ENCODE assay signal across 19 cellular contexts in genomic region chr12:26608706-26609105, GRCh38.
DNase-seq lines count a peak whose midpoint lies in the region; ATAC-seq, FAIRE-seq and TF ChIP-seq lines count a peak whose summit lies in the region.
"Had no signal": no experiment of that assay in that cellular context is flagged by ENCODE, and none has a peak within 500 bp of the region (broad histone marks: within the 10 kb centered on the region; RNA-seq: fewer than 3 reads in every experiment).

No MANE protein-coding gene starts in this region.

- FAIRE-seq in GM12878 (lab: Jason Lieb, UNC): no peak
- FAIRE-seq: A549, K562, RCC 7860 had no signal

- TF ChIP-seq RAD21 in GM12878 (IDR thresholded peaks at IDR 0.05; ENCODE audit: insufficient read depth, low read depth, low read length): no peak

- no peak overlapping the region for H3K27ac ChIP-seq in GM12878 (ENCODE audit: control insufficient read depth, insufficient read depth)
- H3K27ac ChIP-seq in substantia nigra (ENCODE audit: low read depth, low read length, poor library complexity, severe bottlenecking): peak overlapping the region; percentile 97
- H3K27ac ChIP-seq: A549 had no signal

- intact Hi-C loops in GM12878 (cut with micrococcal nuclease; ENCODE audit: unreplicated experiment): no loop called here

- H3K27me3 ChIP-seq in GM12878 (replicated peaks in 1 of 2; ENCODE audit: control insufficient read depth in 2 of 2, insufficient read depth in 2 of 2, low read length in 1 of 2): no peaks in the 10 kb centered on the region

- ATAC-seq in GM12878: peak; percentile 34; the same call in 1 of the 3 replicates
- ATAC-seq in stimulated activated effector memory CD8-positive, alpha-beta T cell treated with anti-CD3 and anti-CD28 coated beads, Interleukin-12 subunit alpha, Interleukin-12 subunit beta, amount 100 ng/mL, for 72 hours: no peak
- no peak for ATAC-seq in GM21515 (IDR thresholded peaks at IDR 0.05; ENCODE audit: unreplicated experiment)
- ATAC-seq: A549, HCT116, K562, Right ventricle myocardium inferior had no signal

- no peak overlapping the region for H3K9ac ChIP-seq in GM12878 (ENCODE audit: control insufficient read depth, insufficient read depth, low read length)

- no peaks in the 10 kb centered on the region for H3K4me1 ChIP-seq in GM12878 (ENCODE audit: control insufficient read depth, insufficient read depth, low read length)
- H3K4me1 ChIP-seq: A549 had no signal

- no peak overlapping the region for H3K4me2 ChIP-seq in GM12878 (ENCODE audit: control insufficient read depth, insufficient read depth)
- H3K4me2 ChIP-seq: A549 had no signal

- H3K9me3 ChIP-seq in GM12878 (replicated peaks; ENCODE audit: control insufficient read depth, insufficient read depth, low read length): no peaks in the 10 kb centered on the region
- H3K9me3 ChIP-seq: A549 had no signal

- POLR2A ChIA-PET in GM12878 (lab: Charles Lee): no interaction called here

- H2AFZ ChIP-seq in GM12878 (ENCODE audit: control insufficient read depth, low read depth, low read length): no peak overlapping the region

- H3K36me3 Mint-ChIP-seq in stimulated activated effector memory CD8-positive, alpha-beta T cell treated with anti-CD3 and anti-CD28 coated beads, Interleukin-12 subunit alpha, Interleukin-12 subunit beta, amount 100 ng/mL, for 72 hours: no peaks in the 10 kb centered on the region

- no peak overlapping the region for H3K4me3 Mint-ChIP-seq in stimulated activated effector memory CD8-positive, alpha-beta T cell treated with anti-CD3 and anti-CD28 coated beads, Interleukin-12 subunit alpha, Interleukin-12 subunit beta, amount 100 ng/mL, for 72 hours
- H3K4me3 Mint-ChIP-seq: CD14-positive monocyte had no signal

- DNase-seq in EH (ENCODE audit: low read depth) (peak; percentile 20), GM12878 (ENCODE audit: low read depth, low spot score) (no peak), fibroblast of peridontal ligament (ENCODE audit: extremely low read depth) (peak; percentile 65), substantia nigra (lab: John Stamatoyannopoulos, UW) (no peak), LoVo (ENCODE audit: low spot score) (no peak)
- DNase-seq in stimulated activated effector memory CD8-positive, alpha-beta T cell treated with anti-CD3 and anti-CD28 coated beads, Interleukin-12 subunit alpha, Interleukin-12 subunit beta, amount 100 ng/mL, for 72 hours (ENCODE audit: low spot score in 2 of 2): no peak
- DNase-seq: DMS79 treated with DMSO at 0.1 percent for 48 hours; GOT3; NCI-H1105 treated with DMSO at 0.1 percent for 48 hours; NCI-H1694; NCI-H2081 treated with DMSO at 0.1 percent for 48 hours; NK-92 treated with Interleukin-12 subunit alpha and Interleukin-12 subunit beta, amount 100 ng/mL, for 24 hours had no signal

- RAD21 ChIA-PET in GM12878 (lab: Charles Lee; ENCODE audit: unreplicated experiment): no interaction called here

- SMC1A ChIA-PET in GM12878 (lab: Charles Lee; ENCODE audit: uncharacterized antibody, unreplicated experiment): no interaction called here

- in situ Hi-C loops in GM12878 (cut with MboI): no loop called here

- H3K36me3 ChIP-seq in GM12878 (ENCODE audit: control insufficient read depth in 2 of 2, insufficient read depth in 2 of 2, low read length in 1 of 2): peaks cover 0 to 6% of the 10 kb centered on the region in 2 experiments; a peak in 3 of 4 replicates

- BruUV-seq in GM12878 (replicated peaks; lab: Mats Ljungman, UMichigan): no TSS peak

- WGBS in GM12878 (ENCODE audit: insufficient coverage, insufficient replicate concordance, low lambda C conversion rate, missing lambda C conversion rate): 97% methylated on average over 2 of the region's 2 CpGs

- H3K9me3 Mint-ChIP-seq in stimulated activated effector memory CD8-positive, alpha-beta T cell treated with anti-CD3 and anti-CD28 coated beads, Interleukin-12 subunit alpha, Interleukin-12 subunit beta, amount 100 ng/mL, for 72 hours: no peaks in the 10 kb centered on the region
- H3K9me3 Mint-ChIP-seq: CD14-positive monocyte had no signal

- no peak overlapping the region for H3K27ac Mint-ChIP-seq in stimulated activated effector memory CD8-positive, alpha-beta T cell treated with anti-CD3 and anti-CD28 coated beads, Interleukin-12 subunit alpha, Interleukin-12 subunit beta, amount 100 ng/mL, for 72 hours
- H3K27ac Mint-ChIP-seq: CD14-positive monocyte had no signal

- TF ChIP-seq POLR2A in GM12878 (IDR thresholded peaks at IDR 0.05; ENCODE audit: low read depth, low read length): no peak

- H3K79me2 ChIP-seq in GM12878 (ENCODE audit: control insufficient read depth, insufficient read depth, low read length): no peaks in the 10 kb centered on the region

- no peak for TF ChIP-seq CTCF in GM12878 (IDR thresholded peaks at IDR 0.05 in 2 of 3, conservative IDR thresholded peaks at IDR 0.05 in 1 of 3; ENCODE audit: control insufficient read depth in 2 of 3, extremely low read depth in 1 of 3, insufficient read depth in 1 of 3, low read depth in 3 of 3, low read length in 3 of 3)

- CTCF ChIA-PET in GM12878 (lab: Yijun Ruan, JAX): interaction anchor here (0.5 to 1.2 kb wide), 2 partner anchors 188 to 490 kb away, joined by 3 to 4 read pairs; no protein-coding TSS in a partner anchor

- H4K20me1 ChIP-seq in GM12878 (ENCODE audit: control insufficient read depth, insufficient read depth): no peaks in the 10 kb centered on the region

- H3K4me3 ChIP-seq in GM12878: no peak overlapping the region
- H3K4me3 ChIP-seq: A549, K562 had no signal

- H3K4me1 Mint-ChIP-seq in stimulated activated effector memory CD8-positive, alpha-beta T cell treated with anti-CD3 and anti-CD28 coated beads, Interleukin-12 subunit alpha, Interleukin-12 subunit beta, amount 100 ng/mL, for 72 hours: no peaks in the 10 kb centered on the region
- H3K4me1 Mint-ChIP-seq: CD14-positive monocyte had no signal

- TF ChIP-seq EP300 in GM12878 (IDR thresholded peaks at IDR 0.05; ENCODE audit: borderline replicate concordance in 1 of 2, control insufficient read depth in 1 of 2, low read depth in 2 of 2, low read length in 2 of 2): no peak

TF ChIP-seq in GM12878, 131 proteins besides CTCF, POLR2A, EP300 and RAD21:
- no peak for TF ChIP-seq ZNF207 (IDR thresholded peaks at IDR 0.05; ENCODE audit: borderline replicate concordance)
- TF ChIP-seq PKNOX1 (IDR thresholded peaks at IDR 0.05): no peak

Comparison
In these comparisons a context has a peak if more than half of its experiments do, and no peak if none do; other contexts are left out.
1. DNase-seq: peak in EH (single experiment) and fibroblast of peridontal ligament (single experiment); none in GM12878 (single experiment), substantia nigra (0 of 49), LoVo (single experiment) and stimulated activated effector memory CD8-positive, alpha-beta T cell treated with anti-CD3 and anti-CD28 coated beads, Interleukin-12 subunit alpha, Interleukin-12 subunit beta, amount 100 ng/mL, for 72 hours (0 of 2).